ENCODE assay signal across 1 cellular context in genomic region chr4:163702736-163703135, GRCh38.
TF ChIP-seq lines count a peak whose summit lies in the region.

No MANE protein-coding gene starts in this region.

TF ChIP-seq in IMR-90, 13 proteins besides CTCF, POLR2A, EP300 and RAD21 (continued from another document):
- TF ChIP-seq USF2 (IDR thresholded peaks at IDR 0.05; ENCODE audit: low read depth, low read length): peak; percentile 27; the same call in 1 of the 2 replicates
- no peak for TF ChIP-seq MAZ (IDR thresholded peaks at IDR 0.05; ENCODE audit: borderline replicate concordance, low read depth, low read length)
